8 cellular contexts compared by ENCODE assay signal in genomic region chr6:151391471-151392428, GRCh38. TPM values are rescaled to one million over a fixed set of nuclear protein-coding genes. Genes with fewer than 3 reads are reported as not detected.
DNase-seq lines count a peak whose midpoint lies in the region; ATAC-seq and TF ChIP-seq lines count a peak whose summit lies in the region.

TSS of gene ZBTB2 (minus strand) at chr6:151391559. CDS start at chr6:151373637, 17,922 bp downstream.

- H3K4me3 ChIP-seq in GM12865 (ENCODE audit: low read depth, low read length) (peak within 1 kb of the TSS; percentile 91), kidney epithelial cell (ENCODE audit: low read depth, low read length) (peak within 1 kb of the TSS; percentile 99)

- ATAC-seq in HG02763 (IDR thresholded peaks at IDR 0.05; ENCODE audit: unreplicated experiment) (peak; percentile 10), HG03097 (IDR thresholded peaks at IDR 0.05; ENCODE audit: low FRiP score, unreplicated experiment) (no peak)

- DNase-seq in GM12865 (ENCODE audit: low read depth) (peak; percentile 80), NCI-H2227 treated with DMSO at 0.1 percent for 48 hours (lab: John Stamatoyannopoulos, UW) (peak; percentile 44), cerebellar cortex (ENCODE audit: low spot score) (peak; percentile 62), kidney epithelial cell (ENCODE audit: low read depth) (no peak)
- DNase-seq in activated CD4-positive, CD25-positive, alpha-beta regulatory T cell treated with anti-CD3 and anti-CD28 coated beads, Interleukin-2, amount 50 U/mL, for 72 hours: peak; percentile 69
- DNase-seq in stimulated activated CD4-positive, alpha-beta T cell treated with anti-CD3 and anti-CD28 coated beads, Interleukin-15, amount 100 ng/mL, for 1 hour (ENCODE audit: low read depth in 1 of 2, low spot score in 1 of 2): peak; percentile 40 to 48

- TF ChIP-seq CTCF in GM12865 (IDR thresholded peaks at IDR 0.05; ENCODE audit: insufficient read depth, low read depth, low read length, missing control alignments): no peak
- no peak for TF ChIP-seq CTCF in kidney epithelial cell (IDR thresholded peaks at IDR 0.05; ENCODE audit: insufficient read depth, low read length, poor library complexity, severe bottlenecking)

- no peaks in the 10 kb centered on the region for H3K27me3 ChIP-seq in kidney epithelial cell (ENCODE audit: control insufficient read depth, insufficient read depth, low read length)

- no peaks in the 10 kb centered on the region for H3K36me3 ChIP-seq in kidney epithelial cell (ENCODE audit: control insufficient read depth, insufficient read depth, low read length)

RNA-seq across cellular contexts. Expression of gene ZBTB2, which starts in this region (rescaled TPM):
- total RNA-seq in kidney epithelial cell: 13.6 and 14.0 TPM in 2 replicates
